Comparison of ENCODE assay signal across 13 cellular contexts in genomic region chr1:230415405-230416119, GRCh38. TPM values are rescaled to one million over a fixed set of nuclear protein-coding genes. Genes with fewer than 3 reads are reported as not detected.
"Had no signal": no experiment of that assay in that cellular context is flagged by ENCODE, and none has a peak within 500 bp of the region (broad histone marks: within the 10 kb centered on the region; RNA-seq: fewer than 3 reads in every experiment).

No MANE protein-coding gene starts in this region.

- H3K27me3 ChIP-seq: adrenal gland had no signal

- H3K4me3 ChIP-seq: adrenal gland, coronary artery, heart right ventricle, tibial nerve had no signal

- DNase-seq: activated B cell treated with CpG ODN at 0.5 μM for 24 hours; activated CD4-positive, alpha-beta T cell treated with anti-CD3 and anti-CD28 coated beads, Interleukin-2, amount 50 U/mL, for 1 hour; activated naive CD4-positive, alpha-beta T cell treated with anti-CD3 and anti-CD28 coated beads, Interleukin-2, amount 10 ng/mL, durations not matched to agents 7 days and 5 days; central memory CD4-positive, alpha-beta T cell; effector CD8-positive, alpha-beta T cell; heart right ventricle; kidney; small intestine had no signal

- H3K4me1 ChIP-seq: adrenal gland, tibial nerve had no signal

- H3K27ac ChIP-seq: coronary artery, heart right ventricle, tibial nerve had no signal

- H3K4me3 Mint-ChIP-seq: activated B cell treated with CpG ODN at 0.5 μM for 24 hours; activated naive CD4-positive, alpha-beta T cell treated with anti-CD3 and anti-CD28 coated beads, Interleukin-2, amount 10 ng/mL, durations not matched to agents 7 days and 5 days; stimulated activated memory B cell treated with anti-CD40 and anti-IgM and Interleukin-4, amounts not matched to agents 10 μg/mL and 1 μg/mL and 100 μg/mL, for 72 hours had no signal

- H3K27ac Mint-ChIP-seq: activated B cell treated with CpG ODN at 0.5 μM for 24 hours; activated naive CD4-positive, alpha-beta T cell treated with anti-CD3 and anti-CD28 coated beads, Interleukin-2, amount 10 ng/mL, durations not matched to agents 7 days and 5 days; activated T-helper 2 cell treated with anti-CD3 and anti-CD28 coated beads, Interferon-gamma antibody, Interleukin-2, Interleukin-4, amounts not matched to agents 10 μg/mL and 5 μg/mL and 100 μg/mL, durations not matched to agents 14 hours and 24 hours and 36 hours; stimulated activated memory B cell treated with anti-CD40 and anti-IgM and Interleukin-4, amounts not matched to agents 10 μg/mL and 1 μg/mL and 100 μg/mL, for 72 hours had no signal

- H3K9me3 Mint-ChIP-seq: activated T-helper 2 cell treated with anti-CD3 and anti-CD28 coated beads, Interferon-gamma antibody, Interleukin-2, Interleukin-4, amounts not matched to agents 10 μg/mL and 5 μg/mL and 100 μg/mL, durations not matched to agents 14 hours and 24 hours and 36 hours had no signal

- H3K9me3 ChIP-seq: adrenal gland had no signal

- H3K36me3 ChIP-seq: adrenal gland, heart right ventricle, tibial nerve had no signal

- H3K4me1 Mint-ChIP-seq: activated B cell treated with CpG ODN at 0.5 μM for 24 hours; activated naive CD4-positive, alpha-beta T cell treated with anti-CD3 and anti-CD28 coated beads, Interleukin-2, amount 10 ng/mL, durations not matched to agents 7 days and 5 days; stimulated activated memory B cell treated with anti-CD40 and anti-IgM and Interleukin-4, amounts not matched to agents 10 μg/mL and 1 μg/mL and 100 μg/mL, for 72 hours had no signal

- ATAC-seq: stimulated activated memory B cell treated with anti-CD40 and anti-IgM and Interleukin-4, amounts not matched to agents 10 μg/mL and 1 μg/mL and 100 μg/mL, for 72 hours had no signal

- H3K36me3 Mint-ChIP-seq: activated naive CD4-positive, alpha-beta T cell treated with anti-CD3 and anti-CD28 coated beads, Interleukin-2, amount 10 ng/mL, durations not matched to agents 7 days and 5 days; stimulated activated memory B cell treated with anti-CD40 and anti-IgM and Interleukin-4, amounts not matched to agents 10 μg/mL and 1 μg/mL and 100 μg/mL, for 72 hours had no signal

RNA-seq across cellular contexts. Expression of gene PGBD5, which starts 10.6 kb away (rescaled TPM):
- total RNA-seq: activated B cell treated with CpG ODN at 0.5 μM for 24 hours; activated T-helper 2 cell treated with anti-CD3 and anti-CD28 coated beads, Interferon-gamma antibody, Interleukin-2, Interleukin-4, amounts not matched to agents 10 μg/mL and 5 μg/mL and 100 μg/mL, durations not matched to agents 14 hours and 24 hours and 36 hours had no signal
